Comparison of ENCODE assay signal across 31 cellular contexts in the genomic region with DNA sequence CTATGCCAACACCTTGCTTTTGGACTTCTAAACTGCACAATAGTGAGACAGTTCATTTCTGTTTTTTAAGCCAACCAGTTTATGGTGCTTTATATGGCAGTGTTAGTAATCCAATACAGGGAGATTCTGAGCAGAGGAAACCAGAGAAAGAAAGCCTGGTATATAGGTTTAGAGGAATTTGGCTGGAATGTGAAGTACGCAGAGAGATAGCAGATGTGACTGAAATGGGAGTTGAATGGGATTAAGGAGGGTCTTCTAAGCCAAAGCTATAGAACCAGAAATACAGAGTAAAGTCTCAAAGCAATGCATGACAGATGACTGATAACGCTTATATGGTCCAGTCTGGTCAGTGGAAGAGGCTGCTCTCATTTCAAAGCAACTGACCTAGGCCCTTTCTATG.
"Had no signal": no experiment of that assay in that cellular context is flagged by ENCODE, and none has a peak within 500 bp of the region (broad histone marks: within the 10 kb centered on the region; RNA-seq: fewer than 3 reads in every experiment).

No MANE protein-coding gene starts in this region.

- H3K36me3 Mint-ChIP-seq: activated naive CD4-positive, alpha-beta T cell treated with anti-CD3 and anti-CD28 coated beads, Interleukin-2, amount 50 U/mL, for 24 hours; activated naive CD8-positive, alpha-beta T cell treated with anti-CD3 and anti-CD28 coated beads for 36 hours had no signal

- H3K9me3 Mint-ChIP-seq: activated B cell treated with CpG ODN at 0.5 μM for 24 hours; activated CD8-positive, alpha-beta T cell treated with anti-CD3 and anti-CD28 coated beads for 36 hours; activated naive CD4-positive, alpha-beta T cell treated with anti-CD3 and anti-CD28 coated beads, Interleukin-2, amount 50 U/mL, for 24 hours; activated naive CD8-positive, alpha-beta T cell treated with anti-CD3 and anti-CD28 coated beads for 36 hours; activated naive CD8-positive, alpha-beta T cell treated with anti-CD3 and anti-CD28 coated beads, Interleukin-2, amount 50 U/mL, for 24 hours; effector memory CD8-positive, alpha-beta T cell had no signal

- H3K27ac ChIP-seq: adrenal gland, body of pancreas, epithelial cell of prostate, esophagus squamous epithelium, gastroesophageal sphincter, heart right ventricle, VCaP had no signal

- H3K9me3 ChIP-seq: adrenal gland, body of pancreas, esophagus squamous epithelium, gastroesophageal sphincter, heart right ventricle had no signal

- ATAC-seq: activated CD4-positive, CD25-positive, alpha-beta regulatory T cell treated with anti-CD3 and anti-CD28 coated beads, Interleukin-2, amount 50 U/mL, for 24 hours; activated CD8-positive, alpha-beta T cell treated with anti-CD3 and anti-CD28 coated beads for 36 hours; activated naive CD8-positive, alpha-beta T cell treated with anti-CD3 and anti-CD28 coated beads, Interleukin-2, amount 50 U/mL, for 24 hours; activated T-cell treated with anti-CD3 and anti-CD28 coated beads, Interleukin-2, amount 50 U/mL, for 72 hours; body of pancreas; effector memory CD8-positive, alpha-beta T cell; gastroesophageal sphincter; heart right ventricle had no signal

- H3K27me3 ChIP-seq: adrenal gland, body of pancreas, esophagus squamous epithelium, gastroesophageal sphincter, heart right ventricle had no signal

- H3K36me3 ChIP-seq: adrenal gland, esophagus squamous epithelium, gastroesophageal sphincter, heart right ventricle had no signal

- H3K4me1 ChIP-seq: adrenal gland, body of pancreas, esophagus squamous epithelium, gastroesophageal sphincter, heart right ventricle had no signal

- H3K4me3 Mint-ChIP-seq: activated B cell treated with CpG ODN at 0.5 μM for 24 hours; activated CD8-positive, alpha-beta T cell treated with anti-CD3 and anti-CD28 coated beads for 36 hours; activated naive CD4-positive, alpha-beta T cell treated with anti-CD3 and anti-CD28 coated beads, Interleukin-2, amount 50 U/mL, for 24 hours; activated naive CD8-positive, alpha-beta T cell treated with anti-CD3 and anti-CD28 coated beads for 36 hours; activated naive CD8-positive, alpha-beta T cell treated with anti-CD3 and anti-CD28 coated beads, Interleukin-2, amount 50 U/mL, for 24 hours; activated T-cell treated with anti-CD3 and anti-CD28 coated beads, Interleukin-2, amount 50 U/mL, for 72 hours; effector memory CD8-positive, alpha-beta T cell had no signal

- H3K4me3 ChIP-seq: adrenal gland, body of pancreas, esophagus squamous epithelium, gastroesophageal sphincter, heart right ventricle had no signal

- DNase-seq: activated B cell treated with CpG ODN at 0.5 μM for 24 hours; activated CD4-positive, alpha-beta T cell treated with anti-CD3 and anti-CD28 coated beads for 48 hours; activated CD4-positive, alpha-beta T cell treated with anti-CD3 and anti-CD28 coated beads, Interleukin-2, amount 50 U/mL, for 1 hour; activated CD4-positive, alpha-beta T cell treated with anti-CD3 and anti-CD28 coated beads, Interleukin-2, amount 50 U/mL, for 48 hours; activated CD8-positive, alpha-beta memory T cell treated with anti-CD3 and anti-CD28 coated beads for 24 hours; activated CD8-positive, alpha-beta T cell treated with anti-CD3 and anti-CD28 coated beads for 36 hours; activated effector memory CD4-positive, alpha-beta T cell treated with Interleukin-2 at 50 U/mL for 16 hours; activated gamma-delta T cell treated with Interleukin-2 at 50 U/mL for 16 hours; activated naive CD4-positive, alpha-beta T cell treated with Interleukin-2 at 50 U/mL for 16 hours; activated naive CD8-positive, alpha-beta T cell treated with anti-CD3 and anti-CD28 coated beads for 36 hours; activated naive CD8-positive, alpha-beta T cell treated with anti-CD3 and anti-CD28 coated beads, Interleukin-2, amount 50 U/mL, for 24 hours; activated T-cell treated with anti-CD3 and anti-CD28 coated beads, Interleukin-2, amount 50 U/mL, for 1 hour; activated T-cell treated with anti-CD3 and anti-CD28 coated beads, Interleukin-2, amount 50 U/mL, for 72 hours; adrenal gland; amygdala; aorta; body of pancreas; caudate nucleus; cortex of kidney; dermis blood vessel endothelial cell; effector CD4-positive, alpha-beta T cell; effector memory CD8-positive, alpha-beta T cell; esophagus squamous epithelium; foreskin melanocyte; heart right ventricle; T-helper 2 cell had no signal

- H3K4me1 Mint-ChIP-seq: activated B cell treated with CpG ODN at 0.5 μM for 24 hours; activated naive CD4-positive, alpha-beta T cell treated with anti-CD3 and anti-CD28 coated beads, Interleukin-2, amount 50 U/mL, for 24 hours; activated naive CD8-positive, alpha-beta T cell treated with anti-CD3 and anti-CD28 coated beads for 36 hours; activated naive CD8-positive, alpha-beta T cell treated with anti-CD3 and anti-CD28 coated beads, Interleukin-2, amount 50 U/mL, for 24 hours had no signal

- H3K27me3 Mint-ChIP-seq: activated B cell treated with CpG ODN at 0.5 μM for 24 hours; activated CD8-positive, alpha-beta T cell treated with anti-CD3 and anti-CD28 coated beads for 36 hours; activated naive CD4-positive, alpha-beta T cell treated with anti-CD3 and anti-CD28 coated beads, Interleukin-2, amount 50 U/mL, for 24 hours; activated naive CD8-positive, alpha-beta T cell treated with anti-CD3 and anti-CD28 coated beads for 36 hours; effector memory CD8-positive, alpha-beta T cell had no signal

- H3K27ac Mint-ChIP-seq: activated B cell treated with CpG ODN at 0.5 μM for 24 hours; activated CD8-positive, alpha-beta T cell treated with anti-CD3 and anti-CD28 coated beads for 36 hours; activated naive CD4-positive, alpha-beta T cell treated with anti-CD3 and anti-CD28 coated beads, Interleukin-2, amount 50 U/mL, for 24 hours; activated naive CD8-positive, alpha-beta T cell treated with anti-CD3 and anti-CD28 coated beads for 36 hours; activated naive CD8-positive, alpha-beta T cell treated with anti-CD3 and anti-CD28 coated beads, Interleukin-2, amount 50 U/mL, for 24 hours; activated T-cell treated with anti-CD3 and anti-CD28 coated beads, Interleukin-2, amount 50 U/mL, for 72 hours; effector memory CD8-positive, alpha-beta T cell had no signal
